10 cellular contexts compared by ENCODE assay signal in the genomic region with DNA sequence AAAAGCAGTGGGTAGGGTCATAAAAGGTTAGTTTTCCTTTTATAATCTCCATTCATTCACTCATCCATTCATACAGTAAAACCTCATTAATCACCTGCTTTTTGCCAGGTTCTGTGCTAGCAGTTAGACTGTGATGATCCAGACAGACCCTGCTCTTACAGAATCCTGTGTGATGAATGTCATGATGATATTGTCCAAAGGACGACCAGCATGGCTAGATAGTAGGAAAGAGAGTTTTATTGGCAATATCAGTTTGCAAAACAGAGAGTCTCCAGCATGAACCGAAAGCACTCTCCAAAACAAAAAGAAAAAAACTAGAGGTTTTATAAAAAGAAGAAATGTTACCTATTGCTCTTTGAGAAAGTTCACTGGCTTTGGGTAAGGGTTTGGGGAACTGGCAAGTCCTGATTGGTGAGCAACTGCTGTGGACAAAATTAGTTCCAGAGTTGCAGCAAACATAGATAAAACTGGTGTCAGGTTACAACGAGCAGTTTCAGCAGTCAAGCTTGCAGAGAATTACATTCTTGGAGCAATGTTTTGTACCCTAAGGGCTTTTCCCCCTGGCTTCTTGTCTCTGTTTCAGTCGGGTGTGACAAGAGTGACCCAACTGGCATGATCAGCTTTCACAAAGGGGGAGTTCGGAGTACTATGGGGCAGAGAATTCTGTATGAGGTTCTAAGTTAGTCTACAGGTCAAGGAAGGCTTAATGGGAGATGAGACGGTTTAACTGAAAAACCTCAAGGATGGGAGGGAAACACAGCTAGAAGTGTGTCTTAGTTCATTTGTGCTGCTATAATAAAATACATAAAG. TPM values are rescaled to one million over a fixed set of nuclear protein-coding genes. Genes with fewer than 3 reads are reported as not detected.
A peak's percentile ranks its signal among the peaks of the same experiment; 100 is the strongest.
DNase-seq lines count a peak whose midpoint lies in the region; ATAC-seq, FAIRE-seq and TF ChIP-seq lines count a peak whose summit lies in the region.
"Had no signal": no experiment of that assay in that cellular context is flagged by ENCODE, and none has a peak within 500 bp of the region (broad histone marks: within the 10 kb centered on the region; RNA-seq: fewer than 3 reads in every experiment).

No MANE protein-coding gene starts in this region.

- FAIRE-seq in D721Med (lab: Jason Lieb, UNC): no peak

- TF ChIP-seq CTCF in left lung (IDR thresholded peaks at IDR 0.05): no peak
- no peak for TF ChIP-seq CTCF in D721Med (IDR thresholded peaks at IDR 0.05; ENCODE audit: insufficient read depth, missing control alignments)
- no peak for TF ChIP-seq CTCF in GM10266 (IDR thresholded peaks at IDR 0.05; ENCODE audit: control insufficient read depth, insufficient read depth, low read depth, missing control alignments)

- peak overlapping the region in 2 of 11 experiments; percentile 9 to 28; a peak in 2 of 22 replicates for H3K9ac ChIP-seq in BLaER1 treated with 17β-estradiol and CSF1 and Interleukin-3, amounts not matched to agents 10 nM and 100 nM

- peak overlapping the region in 5 of 11 experiments; percentile 8 to 48 (median 32); a peak in 6 of 22 replicates for H3K27ac ChIP-seq in BLaER1 treated with 17β-estradiol and CSF1 and Interleukin-3, amounts not matched to agents 10 nM and 100 nM
- no peak overlapping the region for H3K27ac ChIP-seq in left lung

- H3K9me3 ChIP-seq in BLaER1 treated with 17β-estradiol and CSF1 and Interleukin-3, amounts not matched to agents 10 nM and 100 nM (replicated peaks in 1 of 11): peaks cover 19 to 58% (median 50%) of the 10 kb centered on the region in 11 experiments
- no peaks in the 10 kb centered on the region for H3K9me3 ChIP-seq in left lung

- no peaks in the 10 kb centered on the region for H3K27me3 ChIP-seq in BLaER1 treated with 17β-estradiol and CSF1 and Interleukin-3, amounts not matched to agents 10 nM and 100 nM
- no peaks in the 10 kb centered on the region for H3K27me3 ChIP-seq in left lung

- intact Hi-C loops in left lung (cut with DNase I): no loop called here

- H3K4me1 ChIP-seq in BLaER1 treated with 17β-estradiol and CSF1 and Interleukin-3, amounts not matched to agents 10 nM and 100 nM: peaks cover 39 to 62% (median 46%) of the 10 kb centered on the region in 10 experiments
- peaks cover 6 to 25% of the 10 kb centered on the region in 2 donors for H3K4me1 ChIP-seq in left lung

- peak; percentile 89 to 90 for DNase-seq in Kasumi-1 (lab: John Stamatoyannopoulos, UW)
- peak; percentile 80 for DNase-seq in astrocyte of the hippocampus (ENCODE audit: low read depth, low spot score)
- no peak for DNase-seq in left lung
- no peak for DNase-seq in UCSD-AML1 (lab: John Stamatoyannopoulos, UW; ENCODE audit: unreplicated experiment)
- DNase-seq in D721Med (ENCODE audit: insufficient read length, low spot score): no peak
- DNase-seq in GM10266 (ENCODE audit: extremely low spot score): no peak
- DNase-seq: activated CD8-positive, alpha-beta memory T cell treated with anti-CD3 and anti-CD28 coated beads, Interleukin-2, amount 50 U/mL, for 48 hours; left colon had no signal

- ATAC-seq in left lung: peak; percentile 89
- no peak for ATAC-seq in HG02623 (IDR thresholded peaks at IDR 0.05; ENCODE audit: unreplicated experiment)
- ATAC-seq: left colon had no signal

- H3K4me2 ChIP-seq in BLaER1 treated with 17β-estradiol and CSF1 and Interleukin-3, amounts not matched to agents 10 nM and 100 nM: peak overlapping the region; percentile 8 to 93 (median 64); a peak in 21 of 22 replicates

- peak overlapping the region in 1 of 10 experiments; percentile 4; a peak in 2 of 20 replicates for H3K4me3 ChIP-seq in BLaER1 treated with 17β-estradiol and CSF1 and Interleukin-3, amounts not matched to agents 10 nM and 100 nM
- no peak overlapping the region for H3K4me3 ChIP-seq in left lung

- H3K36me3 ChIP-seq in BLaER1 treated with 17β-estradiol and CSF1 and Interleukin-3, amounts not matched to agents 10 nM and 100 nM: peaks cover 38 to 58% (median 50%) of the 10 kb centered on the region in 11 experiments
- peaks cover 0 to 17% of the 10 kb centered on the region in 2 donors for H3K36me3 ChIP-seq in left lung

- H4K20me1 ChIP-seq in BLaER1 treated with 17β-estradiol and CSF1 and Interleukin-3, amounts not matched to agents 10 nM and 100 nM: peaks cover 0 to 46% (median 4%) of the 10 kb centered on the region in 11 experiments; a peak in 9 of 22 replicates

RNA-seq across cellular contexts. Expression of a gene that starts 58.3 kb away (rescaled TPM):
- 100 to 1,000 TPM; 129 to 150 TPM for total RNA-seq in left lung

Comparison
In these comparisons a context has a peak if more than half of its experiments do, and no peak if none do; other contexts are left out.
1. DNase-seq: peak in Kasumi-1 (2 of 2) and astrocyte of the hippocampus (single experiment); none in left lung (0 of 2), UCSD-AML1 (single experiment), D721Med (single experiment) and GM10266 (single experiment).